ENCODE assay signal across 27 cellular contexts in the genomic region with DNA sequence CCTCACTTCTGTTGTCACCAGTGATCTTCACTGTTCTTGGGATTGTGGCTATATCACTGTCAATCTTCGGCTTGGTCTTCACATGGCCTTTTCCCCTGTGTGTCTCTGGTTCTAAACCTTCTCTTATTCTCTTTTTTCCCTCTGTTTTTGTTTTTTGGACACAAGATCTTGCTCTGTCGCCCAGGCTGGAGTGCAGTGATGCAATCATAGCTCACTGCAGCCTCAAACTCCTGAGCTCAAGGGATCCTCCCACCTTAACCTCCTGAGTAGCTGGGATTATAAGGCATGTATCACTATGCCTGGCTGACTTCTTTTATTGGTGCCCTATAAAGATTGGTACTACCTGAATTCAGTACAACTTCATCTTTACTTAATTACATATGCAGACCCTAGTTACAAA.
"Had no signal": no experiment of that assay in that cellular context is flagged by ENCODE, and none has a peak within 500 bp of the region (broad histone marks: within the 10 kb centered on the region; RNA-seq: fewer than 3 reads in every experiment).

No MANE protein-coding gene starts in this region.

- H3K36me3 ChIP-seq: thoracic aorta, thyroid gland, tibial artery, transverse colon, upper lobe of right lung, uterus, vagina had no signal

- DNase-seq: stimulated activated CD4-positive, alpha-beta T cell treated with anti-CD3 and anti-CD28 coated beads, Interleukin-2, amount 100 ng/mL, for 48 hours; stimulated activated CD4-positive, alpha-beta T cell treated with anti-CD3 and anti-CD28 coated beads, Interleukin-4, amount 100 ng/mL, for 1 hour; stimulated activated CD4-positive, alpha-beta T cell treated with anti-CD3 and anti-CD28 coated beads, Interleukin-4, amount 100 ng/mL, for 24 hours; stimulated activated CD4-positive, alpha-beta T cell treated with anti-CD3 and anti-CD28 coated beads, Interleukin-4, amount 100 ng/mL, for 4 hours; stimulated activated CD8-positive, alpha-beta memory T cell treated with anti-CD3 and anti-CD28 coated beads, Interleukin-4, amount 100 ng/mL, for 48 hours; stimulated activated naive B cell treated with anti-CD40 and anti-IgM and Interleukin-4, amounts not matched to agents 10 μg/mL and 1 μg/mL and 100 μg/mL, for 72 hours; stimulated activated naive CD4-positive, alpha-beta T cell; stimulated activated naive CD4-positive, alpha-beta T cell treated with Interleukin-2 at 50 U/mL for 16 hours; stimulated activated naive CD8-positive, alpha-beta T cell treated with anti-CD3 and anti-CD28 coated beads, Interleukin-15, amount 100 ng/mL, for 72 hours; stimulated activated naive CD8-positive, alpha-beta T cell treated with anti-CD3 and anti-CD28 coated beads, Interleukin-15, Interleukin-2, amounts not matched to agents 100 U/mL and 50 U/mL, for 24 hours; stomach; substantia nigra; testis; thyroid gland; tibial artery; transverse colon; trophoblast cell; upper lobe of left lung; upper lobe of right lung; uterus had no signal

- H3K4me3 ChIP-seq: stomach, suprapubic skin, testis, thoracic aorta, thyroid gland, tibial artery, tibial nerve, transverse colon, upper lobe of left lung, upper lobe of right lung, uterus, vagina had no signal

- H3K27ac ChIP-seq: stomach, suprapubic skin, testis, thoracic aorta, thyroid gland, tibial artery, transverse colon, upper lobe of left lung, upper lobe of right lung, uterus, vagina had no signal

- FAIRE-seq: urothelium cell line had no signal

- ATAC-seq: stimulated activated effector memory CD8-positive, alpha-beta T cell treated with anti-CD3 and anti-CD28 coated beads, Interleukin-12 subunit alpha, Interleukin-12 subunit beta, amount 100 ng/mL, for 72 hours; stimulated activated memory B cell treated with anti-CD40 and anti-IgM and Interleukin-4, amounts not matched to agents 10 μg/mL and 1 μg/mL and 100 μg/mL, for 72 hours; stimulated activated naive B cell treated with anti-CD40 and anti-IgM and Interleukin-4, amounts not matched to agents 10 μg/mL and 1 μg/mL and 100 μg/mL, for 72 hours; stimulated activated naive CD8-positive, alpha-beta T cell treated with anti-CD3 and anti-CD28 coated beads, Interleukin-15, amount 100 ng/mL, for 72 hours; stimulated activated naive CD8-positive, alpha-beta T cell treated with anti-CD3 and anti-CD28 coated beads, Interleukin-15, Interleukin-2, amounts not matched to agents 100 U/mL and 50 U/mL, for 24 hours; upper lobe of right lung had no signal

- H3K9me3 ChIP-seq: stomach, suprapubic skin, testis, thoracic aorta, thyroid gland, tibial artery, tibial nerve, transverse colon, upper lobe of left lung, upper lobe of right lung, uterus, vagina had no signal

- H3K27me3 ChIP-seq: stomach, suprapubic skin, testis, thyroid gland, tibial artery, tibial nerve, transverse colon, upper lobe of left lung, upper lobe of right lung, uterus, vagina had no signal

- H3K4me1 ChIP-seq: stomach, suprapubic skin, testis, tibial artery, transverse colon, upper lobe of left lung, upper lobe of right lung, uterus, vagina had no signal
